In the genomic region with DNA sequence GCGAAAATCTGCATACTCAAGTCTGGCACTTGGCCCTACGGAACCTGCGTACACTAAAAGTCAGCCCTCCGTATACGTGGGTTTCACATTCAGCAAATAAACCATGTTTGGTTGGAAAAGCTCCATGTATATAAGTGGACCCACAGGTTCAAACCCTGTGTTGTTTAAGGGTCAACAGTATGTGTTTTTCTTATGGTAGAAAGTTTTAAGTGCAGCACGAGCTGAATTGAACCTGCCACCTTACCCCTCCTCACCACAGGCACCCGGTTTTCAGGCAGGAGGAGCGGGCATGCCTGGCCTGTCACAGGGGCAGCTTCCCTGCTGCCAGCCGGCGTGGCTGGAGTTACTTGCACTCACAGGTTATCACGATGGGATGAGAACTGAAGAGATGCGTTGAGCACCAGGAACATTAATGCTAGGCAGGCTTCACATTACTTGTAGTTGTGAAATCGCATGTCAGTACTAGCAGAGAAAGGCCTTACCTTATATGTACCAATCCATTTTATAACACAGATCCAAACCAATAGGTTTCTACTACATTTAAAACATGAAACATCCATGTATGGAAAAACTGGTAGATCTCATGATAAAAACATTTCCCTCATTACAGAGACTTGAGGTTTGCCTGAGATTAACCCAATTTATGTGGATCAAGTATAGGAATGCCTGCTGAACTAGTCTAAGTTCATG, we compare ENCODE assay signal across 1 cellular context.
A peak's percentile ranks its signal among the peaks of the same experiment; 100 is the strongest.
TF ChIP-seq lines count a peak whose summit lies in the region.

No MANE protein-coding gene starts in this region.

TF ChIP-seq in K562, 482 proteins besides CTCF, POLR2A, EP300 and RAD21 (continued from another document and continues in another):
- TF ChIP-seq, protein P1, sequence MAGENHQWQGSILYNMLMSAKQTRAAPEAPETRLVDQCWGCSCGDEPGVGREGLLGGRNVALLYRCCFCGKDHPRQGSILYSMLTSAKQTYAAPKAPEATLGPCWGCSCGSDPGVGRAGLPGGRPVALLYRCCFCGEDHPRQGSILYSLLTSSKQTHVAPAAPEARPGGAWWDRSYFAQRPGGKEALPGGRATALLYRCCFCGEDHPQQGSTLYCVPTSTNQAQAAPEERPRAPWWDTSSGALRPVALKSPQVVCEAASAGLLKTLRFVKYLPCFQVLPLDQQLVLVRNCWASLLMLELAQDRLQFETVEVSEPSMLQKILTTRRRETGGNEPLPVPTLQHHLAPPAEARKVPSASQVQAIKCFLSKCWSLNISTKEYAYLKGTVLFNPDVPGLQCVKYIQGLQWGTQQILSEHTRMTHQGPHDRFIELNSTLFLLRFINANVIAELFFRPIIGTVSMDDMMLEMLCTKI (IDR thresholded peaks at IDR 0.05; ENCODE audit: partially characterized antibody): no peak
- TF ChIP-seq CEBPB (tag; IDR thresholded peaks at IDR 0.05): peak; percentile 86
- TF ChIP-seq U2AF2 (optimal IDR thresholded peaks at IDR 0.05; ENCODE audit: low read depth, low read length): no peak
- TF ChIP-seq TCF3 (CRISPR knock-in tag; IDR thresholded peaks at IDR 0.05): peak; percentile 18; the same call in 1 of the 2 replicates
- TF ChIP-seq PHB2 (IDR thresholded peaks at IDR 0.05; ENCODE audit: low read depth): no peak
- no peak for TF ChIP-seq IRF2 (CRISPR knock-in tag; IDR thresholded peaks at IDR 0.05)
- TF ChIP-seq POLR2G (IDR thresholded peaks at IDR 0.05; ENCODE audit: low read depth, low read length): peak; percentile 62
- TF ChIP-seq ZNF717 (CRISPR knock-in tag; IDR thresholded peaks at IDR 0.05): peak; percentile 79; the same call in 1 of the 2 replicates
- no peak for TF ChIP-seq MAFG (tag; conservative IDR thresholded peaks at IDR 0.05)
- TF ChIP-seq RB1 (IDR thresholded peaks at IDR 0.05; ENCODE audit: low read depth): peak; percentile 36; the same call in 1 of the 2 replicates
- no peak for TF ChIP-seq RBM39 (optimal IDR thresholded peaks at IDR 0.05; ENCODE audit: low read depth, low read length)
- no peak for TF ChIP-seq FOXA3 (CRISPR knock-in tag; conservative IDR thresholded peaks at IDR 0.05 in 1 of 2, IDR thresholded peaks at IDR 0.05 in 1 of 2)
- TF ChIP-seq FOS (IDR thresholded peaks at IDR 0.05; ENCODE audit: extremely low read depth, insufficient read length): no peak
- TF ChIP-seq HNRNPUL1 (IDR thresholded peaks at IDR 0.05; ENCODE audit: low read length): no peak
- TF ChIP-seq, protein P2, sequence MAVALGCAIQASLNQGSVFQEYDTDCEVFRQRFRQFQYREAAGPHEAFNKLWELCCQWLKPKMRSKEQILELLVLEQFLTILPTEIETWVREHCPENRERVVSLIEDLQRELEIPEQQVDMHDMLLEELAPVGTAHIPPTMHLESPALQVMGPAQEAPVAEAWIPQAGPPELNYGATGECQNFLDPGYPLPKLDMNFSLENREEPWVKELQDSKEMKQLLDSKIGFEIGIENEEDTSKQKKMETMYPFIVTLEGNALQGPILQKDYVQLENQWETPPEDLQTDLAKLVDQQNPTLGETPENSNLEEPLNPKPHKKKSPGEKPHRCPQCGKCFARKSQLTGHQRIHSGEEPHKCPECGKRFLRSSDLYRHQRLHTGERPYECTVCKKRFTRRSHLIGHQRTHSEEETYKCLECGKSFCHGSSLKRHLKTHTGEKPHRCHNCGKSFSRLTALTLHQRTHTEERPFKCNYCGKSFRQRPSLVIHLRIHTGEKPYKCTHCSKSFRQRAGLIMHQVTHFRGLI (CRISPR knock-in tag; IDR thresholded peaks at IDR 0.05): no peak
- no peak for TF ChIP-seq ZNF134 (CRISPR knock-in tag; conservative IDR thresholded peaks at IDR 0.05)
- TF ChIP-seq ZNF263 (CRISPR knock-in tag; IDR thresholded peaks at IDR 0.05; ENCODE audit: borderline replicate concordance): 0 out of 2 replicates have a peak, but pooled peaks have one; percentile 24
- no peak for TF ChIP-seq SMARCE1 (IDR thresholded peaks at IDR 0.05)
- TF ChIP-seq DNMT1 (IDR thresholded peaks at IDR 0.05): no peak; the same call in 1 of the 2 replicates
- no peak for TF ChIP-seq ZNF561 (CRISPR knock-in tag; conservative IDR thresholded peaks at IDR 0.05)
- TF ChIP-seq, protein P3, sequence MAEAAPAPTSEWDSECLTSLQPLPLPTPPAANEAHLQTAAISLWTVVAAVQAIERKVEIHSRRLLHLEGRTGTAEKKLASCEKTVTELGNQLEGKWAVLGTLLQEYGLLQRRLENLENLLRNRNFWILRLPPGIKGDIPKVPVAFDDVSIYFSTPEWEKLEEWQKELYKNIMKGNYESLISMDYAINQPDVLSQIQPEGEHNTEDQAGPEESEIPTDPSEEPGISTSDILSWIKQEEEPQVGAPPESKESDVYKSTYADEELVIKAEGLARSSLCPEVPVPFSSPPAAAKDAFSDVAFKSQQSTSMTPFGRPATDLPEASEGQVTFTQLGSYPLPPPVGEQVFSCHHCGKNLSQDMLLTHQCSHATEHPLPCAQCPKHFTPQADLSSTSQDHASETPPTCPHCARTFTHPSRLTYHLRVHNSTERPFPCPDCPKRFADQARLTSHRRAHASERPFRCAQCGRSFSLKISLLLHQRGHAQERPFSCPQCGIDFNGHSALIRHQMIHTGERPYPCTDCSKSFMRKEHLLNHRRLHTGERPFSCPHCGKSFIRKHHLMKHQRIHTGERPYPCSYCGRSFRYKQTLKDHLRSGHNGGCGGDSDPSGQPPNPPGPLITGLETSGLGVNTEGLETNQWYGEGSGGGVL (CRISPR knock-in tag; IDR thresholded peaks at IDR 0.05): no peak
- TF ChIP-seq MAZ (CRISPR knock-in tag; conservative IDR thresholded peaks at IDR 0.05 in 1 of 2, IDR thresholded peaks at IDR 0.05 in 1 of 2): no peak
- TF ChIP-seq STAT6 (CRISPR knock-in tag; IDR thresholded peaks at IDR 0.05): no peak
- no peak for TF ChIP-seq CBFB (CRISPR knock-in tag; IDR thresholded peaks at IDR 0.05)
- no peak for TF ChIP-seq BCL6 (CRISPR knock-in tag; IDR thresholded peaks at IDR 0.05)
- 0 out of 2 replicates have a peak, but pooled peaks have one; percentile 43 for TF ChIP-seq GATA2 (CRISPR knock-in tag; IDR thresholded peaks at IDR 0.05)
- no peak for TF ChIP-seq SNRNP70 (optimal IDR thresholded peaks at IDR 0.05; ENCODE audit: low read depth, low read length)
- TF ChIP-seq, protein P4, sequence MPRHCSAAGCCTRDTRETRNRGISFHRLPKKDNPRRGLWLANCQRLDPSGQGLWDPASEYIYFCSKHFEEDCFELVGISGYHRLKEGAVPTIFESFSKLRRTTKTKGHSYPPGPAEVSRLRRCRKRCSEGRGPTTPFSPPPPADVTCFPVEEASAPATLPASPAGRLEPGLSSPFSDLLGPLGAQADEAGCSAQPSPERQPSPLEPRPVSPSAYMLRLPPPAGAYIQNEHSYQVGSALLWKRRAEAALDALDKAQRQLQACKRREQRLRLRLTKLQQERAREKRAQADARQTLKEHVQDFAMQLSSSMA (CRISPR knock-in tag; IDR thresholded peaks at IDR 0.05): 0 out of 2 replicates have a peak, but pooled peaks have one; percentile 30
- TF ChIP-seq ZBTB26 (CRISPR knock-in tag; IDR thresholded peaks at IDR 0.05): no peak
- no peak for TF ChIP-seq CCAR2 (IDR thresholded peaks at IDR 0.05; ENCODE audit: low read depth, low read length)
- TF ChIP-seq TFE3 (CRISPR knock-in tag; IDR thresholded peaks at IDR 0.05): no peak
- TF ChIP-seq, protein P5, sequence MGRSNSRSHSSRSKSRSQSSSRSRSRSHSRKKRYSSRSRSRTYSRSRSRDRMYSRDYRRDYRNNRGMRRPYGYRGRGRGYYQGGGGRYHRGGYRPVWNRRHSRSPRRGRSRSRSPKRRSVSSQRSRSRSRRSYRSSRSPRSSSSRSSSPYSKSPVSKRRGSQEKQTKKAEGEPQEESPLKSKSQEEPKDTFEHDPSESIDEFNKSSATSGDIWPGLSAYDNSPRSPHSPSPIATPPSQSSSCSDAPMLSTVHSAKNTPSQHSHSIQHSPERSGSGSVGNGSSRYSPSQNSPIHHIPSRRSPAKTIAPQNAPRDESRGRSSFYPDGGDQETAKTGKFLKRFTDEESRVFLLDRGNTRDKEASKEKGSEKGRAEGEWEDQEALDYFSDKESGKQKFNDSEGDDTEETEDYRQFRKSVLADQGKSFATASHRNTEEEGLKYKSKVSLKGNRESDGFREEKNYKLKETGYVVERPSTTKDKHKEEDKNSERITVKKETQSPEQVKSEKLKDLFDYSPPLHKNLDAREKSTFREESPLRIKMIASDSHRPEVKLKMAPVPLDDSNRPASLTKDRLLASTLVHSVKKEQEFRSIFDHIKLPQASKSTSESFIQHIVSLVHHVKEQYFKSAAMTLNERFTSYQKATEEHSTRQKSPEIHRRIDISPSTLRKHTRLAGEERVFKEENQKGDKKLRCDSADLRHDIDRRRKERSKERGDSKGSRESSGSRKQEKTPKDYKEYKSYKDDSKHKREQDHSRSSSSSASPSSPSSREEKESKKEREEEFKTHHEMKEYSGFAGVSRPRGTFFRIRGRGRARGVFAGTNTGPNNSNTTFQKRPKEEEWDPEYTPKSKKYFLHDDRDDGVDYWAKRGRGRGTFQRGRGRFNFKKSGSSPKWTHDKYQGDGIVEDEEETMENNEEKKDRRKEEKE (IDR thresholded peaks at IDR 0.05; ENCODE audit: borderline replicate concordance in 1 of 2, control insufficient read depth in 1 of 2, low read depth in 2 of 2, low read length in 1 of 2): no peak; a peak in 1 of 4 replicates
- TF ChIP-seq JUN (IDR thresholded peaks at IDR 0.05; ENCODE audit: borderline replicate concordance, low read depth, low read length): no peak
- TF ChIP-seq JUN (CRISPR knock-in tag; IDR thresholded peaks at IDR 0.05; ENCODE audit: borderline replicate concordance): no peak
- TF ChIP-seq ZNF75A (CRISPR knock-in tag; IDR thresholded peaks at IDR 0.05): no peak
- TF ChIP-seq, protein P6, sequence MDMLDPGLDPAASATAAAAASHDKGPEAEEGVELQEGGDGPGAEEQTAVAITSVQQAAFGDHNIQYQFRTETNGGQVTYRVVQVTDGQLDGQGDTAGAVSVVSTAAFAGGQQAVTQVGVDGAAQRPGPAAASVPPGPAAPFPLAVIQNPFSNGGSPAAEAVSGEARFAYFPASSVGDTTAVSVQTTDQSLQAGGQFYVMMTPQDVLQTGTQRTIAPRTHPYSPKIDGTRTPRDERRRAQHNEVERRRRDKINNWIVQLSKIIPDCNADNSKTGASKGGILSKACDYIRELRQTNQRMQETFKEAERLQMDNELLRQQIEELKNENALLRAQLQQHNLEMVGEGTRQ (CRISPR knock-in tag; IDR thresholded peaks at IDR 0.05): no peak
- no peak for TF ChIP-seq MXD1 (CRISPR knock-in tag; IDR thresholded peaks at IDR 0.05; ENCODE audit: borderline replicate concordance, poor library complexity, severe bottlenecking)
- TF ChIP-seq SMAD2 (IDR thresholded peaks at IDR 0.05; ENCODE audit: low read depth, low read length): no peak
- no peak for TF ChIP-seq ZNF23 (CRISPR knock-in tag; IDR thresholded peaks at IDR 0.05)
- TF ChIP-seq FOXK1 (CRISPR knock-in tag; IDR thresholded peaks at IDR 0.05; ENCODE audit: borderline replicate concordance): no peak
- TF ChIP-seq, protein P7, sequence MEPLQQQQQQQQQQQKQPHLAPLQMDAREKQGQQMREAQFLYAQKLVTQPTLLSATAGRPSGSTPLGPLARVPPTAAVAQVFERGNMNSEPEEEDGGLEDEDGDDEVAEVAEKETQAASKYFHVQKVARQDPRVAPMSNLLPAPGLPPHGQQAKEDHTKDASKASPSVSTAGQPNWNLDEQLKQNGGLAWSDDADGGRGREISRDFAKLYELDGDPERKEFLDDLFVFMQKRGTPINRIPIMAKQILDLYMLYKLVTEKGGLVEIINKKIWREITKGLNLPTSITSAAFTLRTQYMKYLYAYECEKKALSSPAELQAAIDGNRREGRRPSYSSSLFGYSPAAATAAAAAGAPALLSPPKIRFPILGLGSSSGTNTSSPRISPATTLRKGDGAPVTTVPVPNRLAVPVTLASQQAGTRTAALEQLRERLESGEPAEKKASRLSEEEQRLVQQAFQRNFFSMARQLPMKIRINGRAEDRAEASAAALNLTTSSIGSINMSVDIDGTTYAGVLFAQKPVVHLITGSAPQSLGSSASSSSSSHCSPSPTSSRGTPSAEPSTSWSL (CRISPR knock-in tag; IDR thresholded peaks at IDR 0.05; ENCODE audit: borderline replicate concordance): no peak
- no peak for TF ChIP-seq ADNP (tag; IDR thresholded peaks at IDR 0.05)
- no peak for TF ChIP-seq MEIS2 (IDR thresholded peaks at IDR 0.05; ENCODE audit: partially characterized antibody)
- no peak for TF ChIP-seq CBX3 (IDR thresholded peaks at IDR 0.05; ENCODE audit: borderline replicate concordance in 1 of 2, low read length in 2 of 2)
- TF ChIP-seq ARID2 (IDR thresholded peaks at IDR 0.05): no peak
